33 cellular contexts compared by ENCODE assay signal in the genomic region with DNA sequence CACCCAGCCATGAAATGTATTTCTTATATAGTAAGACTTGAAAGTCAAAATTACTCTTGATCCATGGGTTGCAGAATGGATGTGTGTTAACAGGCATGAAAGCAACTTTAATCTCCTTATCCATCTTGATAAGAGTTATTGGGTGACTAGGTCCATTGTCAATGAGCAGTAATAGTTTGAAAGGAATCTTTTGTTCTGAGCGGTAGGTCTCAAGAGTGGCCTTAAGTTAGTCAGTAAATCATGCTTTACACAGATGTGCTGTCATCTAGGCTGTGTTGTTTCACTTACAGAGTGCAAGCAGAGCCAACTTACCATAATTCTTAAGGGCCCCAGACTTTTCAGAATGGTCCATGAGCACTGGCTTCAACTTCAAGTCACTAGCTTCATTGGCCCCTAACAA.
"Had no signal": no experiment of that assay in that cellular context is flagged by ENCODE, and none has a peak within 500 bp of the region (broad histone marks: within the 10 kb centered on the region; RNA-seq: fewer than 3 reads in every experiment).

No MANE protein-coding gene starts in this region.

- FAIRE-seq: astrocyte, TTC549 had no signal

- H3K36me3 ChIP-seq: adrenal gland, brain microvascular endothelial cell, breast epithelium had no signal

- H3K4me1 ChIP-seq: breast epithelium had no signal

- ATAC-seq: activated CD8-positive, alpha-beta T cell treated with anti-CD3 and anti-CD28 coated beads for 36 hours; activated naive CD4-positive, alpha-beta T cell treated with anti-CD3 and anti-CD28 coated beads, Interleukin-2, amount 50 U/mL, for 72 hours; activated T-cell treated with anti-CD3 and anti-CD28 coated beads, Interleukin-2, amount 50 U/mL, for 4 hours; activated T-cell treated with anti-CD3 and anti-CD28 coated beads, Interleukin-2, amount 50 U/mL, for 72 hours; activated T-helper 17 cell treated with anti-CD3 and anti-CD28 coated beads, Interleukin-2, amount 50 U/mL, for 72 hours; body of pancreas had no signal

- DNase-seq: activated B cell treated with CpG ODN at 0.5 μM for 24 hours; activated CD4-positive, alpha-beta memory T cell treated with anti-CD3 and anti-CD28 coated beads for 36 hours; activated CD4-positive, alpha-beta T cell treated with anti-CD3 and anti-CD28 coated beads for 4 hours; activated CD4-positive, alpha-beta T cell treated with anti-CD3 and anti-CD28 coated beads, Interleukin-2, amount 10 ng/mL, durations not matched to agents 24 days and 14 days; activated CD4-positive, alpha-beta T cell treated with anti-CD3 and anti-CD28 coated beads, Interleukin-2, amount 50 U/mL, for 1 hour; activated CD4-positive, alpha-beta T cell treated with anti-CD3 and anti-CD28 coated beads, Interleukin-2, amount 50 U/mL, for 4 hours; activated CD4-positive, CD25-positive, alpha-beta regulatory T cell treated with anti-CD3 and anti-CD28 coated beads, Interleukin-2, amount 50 U/mL, for 72 hours; activated CD8-positive, alpha-beta memory T cell treated with anti-CD3 and anti-CD28 coated beads, Interleukin-2, amount 50 U/mL, for 4 hours; activated CD8-positive, alpha-beta T cell treated with anti-CD3 and anti-CD28 coated beads for 36 hours; activated effector memory CD4-positive, alpha-beta T cell treated with anti-CD3 and anti-CD28 coated beads, Interleukin-2, amount 50 U/mL, for 16 hours; activated gamma-delta T cell treated with Interleukin-2 at 50 U/mL for 16 hours; activated naive CD4-positive, alpha-beta T cell; activated naive CD4-positive, alpha-beta T cell treated with anti-CD3 and anti-CD28 coated beads for 36 hours; activated naive CD4-positive, alpha-beta T cell treated with anti-CD3 and anti-CD28 coated beads, Interleukin-2, amount 50 U/mL, for 16 hours; activated naive CD8-positive, alpha-beta T cell treated with anti-CD3 and anti-CD28 coated beads for 36 hours; activated T-cell treated with anti-CD3 and anti-CD28 coated beads for 4 hours; activated T-cell treated with anti-CD3 and anti-CD28 coated beads, Interleukin-2, amount 50 U/mL, for 1 hour; activated T-cell treated with anti-CD3 and anti-CD28 coated beads, Interleukin-2, amount 50 U/mL, for 4 hours; activated T-cell treated with anti-CD3 and anti-CD28 coated beads, Interleukin-2, amount 50 U/mL, for 72 hours; adrenal gland; amniotic stem cell; aorta; body of pancreas; brain microvascular endothelial cell; central memory CD4-positive, alpha-beta T cell; T-helper 2 cell; T-helper 9 cell had no signal

- H3K4me3 ChIP-seq: adrenal gland, body of pancreas, breast epithelium had no signal

- H3K27me3 ChIP-seq: adrenal gland, body of pancreas, brain microvascular endothelial cell, breast epithelium had no signal

- H3K9me3 ChIP-seq: adrenal gland, body of pancreas, breast epithelium had no signal

- H3K27ac ChIP-seq: adrenal gland, body of pancreas, brain microvascular endothelial cell, breast epithelium, VCaP had no signal
